In the genomic region with DNA sequence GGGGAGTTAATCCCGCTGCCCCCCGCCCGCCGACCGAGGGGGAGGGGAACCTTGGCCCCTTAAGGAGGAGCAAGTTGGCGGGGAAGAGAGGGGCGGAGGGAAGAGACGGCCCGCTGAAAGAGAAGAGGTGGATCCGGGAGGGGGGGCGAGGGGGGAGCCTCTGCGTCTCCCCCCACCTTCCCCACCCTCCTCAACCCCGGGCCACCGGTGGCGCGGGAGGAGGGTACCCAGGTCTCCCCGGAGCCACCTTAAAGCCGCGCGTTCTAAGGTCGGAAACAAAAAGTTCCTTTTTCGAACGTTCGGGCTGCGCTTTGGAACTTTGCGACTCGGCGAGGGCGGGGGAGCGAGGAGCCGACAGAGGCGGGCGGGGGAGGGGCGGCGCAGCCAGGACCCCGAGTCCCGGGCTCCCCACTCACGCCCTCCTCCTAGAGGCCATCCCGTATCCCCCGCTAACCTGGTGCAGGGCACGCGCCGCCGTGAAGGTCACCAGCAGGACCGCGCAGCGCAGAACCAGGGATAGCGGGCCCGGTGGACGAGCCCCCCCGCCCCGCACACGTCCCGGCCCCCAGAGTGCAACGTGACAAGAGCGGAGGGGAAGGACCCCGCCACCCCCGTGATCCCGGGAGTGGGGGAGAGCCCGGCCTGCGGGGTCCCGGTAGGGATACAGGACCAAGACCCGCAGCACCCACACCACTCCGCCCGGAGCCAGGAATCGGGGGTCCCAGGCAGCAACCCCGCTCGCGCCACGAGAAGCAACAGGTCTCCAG, we compare ENCODE assay signal across 8 cellular contexts. TPM values are rescaled to one million over a fixed set of nuclear protein-coding genes. Genes with fewer than 3 reads are reported as not detected.
A peak's percentile ranks its signal among the peaks of the same experiment; 100 is the strongest.
DNase-seq lines count a peak whose midpoint lies in the region; ATAC-seq and TF ChIP-seq lines count a peak whose summit lies in the region.

No MANE protein-coding gene starts in this region.

- peaks cover 13% of the 10 kb centered on the region for H3K36me3 Mint-ChIP-seq in activated T-helper 2 cell treated with anti-CD3 and anti-CD28 coated beads, Interferon-gamma antibody, Interleukin-2, Interleukin-4, amounts not matched to agents 10 μg/mL and 5 μg/mL and 100 μg/mL, durations not matched to agents 14 hours and 24 hours and 36 hours (ENCODE audit: low read depth)
- H3K36me3 Mint-ChIP-seq in neural crest cell (ENCODE audit: low read depth): peaks cover 2% of the 10 kb centered on the region

- intact Hi-C loops in activated T-helper 2 cell treated with anti-CD3 and anti-CD28 coated beads, Interferon-gamma antibody, Interleukin-2, Interleukin-4, amounts not matched to agents 10 μg/mL and 5 μg/mL and 100 μg/mL, durations not matched to agents 14 hours and 24 hours and 36 hours (cut with micrococcal nuclease): loop anchor here (1.0 to 2.0 kb wide), 2 partner anchors 11 to 55 kb away; no protein-coding TSS in a partner anchor
- intact Hi-C loops in stomach (cut with DNase I; ENCODE audit: low total_unique reads): no loop called here

- TF ChIP-seq CTCF in fibroblast of villous mesenchyme (IDR thresholded peaks at IDR 0.05; ENCODE audit: insufficient read depth, low read depth, low read length) (no peak), neural crest cell (conservative IDR thresholded peaks at IDR 0.05) (no peak), stomach (IDR thresholded peaks at IDR 0.05) (no peak)

- H3K27me3 ChIP-seq in stomach: no peaks in the 10 kb centered on the region

- peak; percentile 32 for ATAC-seq in HG02840 (IDR thresholded peaks at IDR 0.05; ENCODE audit: low FRiP score, unreplicated experiment)

- H3K4me3 Mint-ChIP-seq in activated T-helper 2 cell treated with anti-CD3 and anti-CD28 coated beads, Interferon-gamma antibody, Interleukin-2, Interleukin-4, amounts not matched to agents 10 μg/mL and 5 μg/mL and 100 μg/mL, durations not matched to agents 14 hours and 24 hours and 36 hours (ENCODE audit: low read depth): peak overlapping the region; percentile 74
- H3K4me3 Mint-ChIP-seq in neural crest cell: peak overlapping the region; percentile 88

- DNase-seq in Daoy (ENCODE audit: low read depth): peak; percentile 68
- DNase-seq in activated T-helper 2 cell treated with anti-CD3 and anti-CD28 coated beads, Interferon-gamma antibody, Interleukin-2, Interleukin-4, amounts not matched to agents 10 μg/mL and 5 μg/mL and 100 μg/mL, durations not matched to agents 14 hours and 24 hours and 36 hours (ENCODE audit: low spot score): peak; percentile 69
- DNase-seq in fibroblast of villous mesenchyme (ENCODE audit: low read depth): peak; percentile 63
- peak; percentile 67 for DNase-seq in neural crest cell (ENCODE audit: low read depth, low spot score)
- DNase-seq in stomach: peak; percentile 79
- no peak for DNase-seq in NCI-H2107 (lab: John Stamatoyannopoulos, UW)

- TF ChIP-seq POLR2A in stomach (IDR thresholded peaks at IDR 0.05): no peak

- 0 to 1% (median 0%) methylated on average over 23 to 70 of the region's 70 CpGs for WGBS in stomach, 5 donors

- H3K27ac Mint-ChIP-seq in activated T-helper 2 cell treated with anti-CD3 and anti-CD28 coated beads, Interferon-gamma antibody, Interleukin-2, Interleukin-4, amounts not matched to agents 10 μg/mL and 5 μg/mL and 100 μg/mL, durations not matched to agents 14 hours and 24 hours and 36 hours: peak overlapping the region; percentile 62
- no peak overlapping the region for H3K27ac Mint-ChIP-seq in neural crest cell (ENCODE audit: unreplicated experiment)

- peak overlapping the region; percentile 90 for H3K4me3 ChIP-seq in fibroblast of villous mesenchyme (ENCODE audit: low read depth, low read length)
- peak overlapping the region; percentile 91 to 97 (median 92) for H3K4me3 ChIP-seq in stomach

- H3K9me3 Mint-ChIP-seq in activated T-helper 2 cell treated with anti-CD3 and anti-CD28 coated beads, Interferon-gamma antibody, Interleukin-2, Interleukin-4, amounts not matched to agents 10 μg/mL and 5 μg/mL and 100 μg/mL, durations not matched to agents 14 hours and 24 hours and 36 hours: no peaks in the 10 kb centered on the region
- H3K9me3 Mint-ChIP-seq in neural crest cell: no peaks in the 10 kb centered on the region

- TF ChIP-seq EP300 in stomach (IDR thresholded peaks at IDR 0.05): no peak

- peaks cover 7 to 11% (median 10%) of the 10 kb centered on the region in 4 donors for H3K36me3 ChIP-seq in stomach

- peaks cover 34 to 57% (median 53%) of the 10 kb centered on the region in 4 donors for H3K4me1 ChIP-seq in stomach

- no peaks in the 10 kb centered on the region for H3K9me3 ChIP-seq in stomach

- H3K27me3 Mint-ChIP-seq in activated T-helper 2 cell treated with anti-CD3 and anti-CD28 coated beads, Interferon-gamma antibody, Interleukin-2, Interleukin-4, amounts not matched to agents 10 μg/mL and 5 μg/mL and 100 μg/mL, durations not matched to agents 14 hours and 24 hours and 36 hours (ENCODE audit: low read depth): peaks cover 7% of the 10 kb centered on the region
- peaks cover 7% of the 10 kb centered on the region for H3K27me3 Mint-ChIP-seq in neural crest cell (ENCODE audit: low read depth)

- H3K27ac ChIP-seq in stomach: peak overlapping the region; percentile 99 to 100 (median 99)

- H3K4me1 Mint-ChIP-seq in activated T-helper 2 cell treated with anti-CD3 and anti-CD28 coated beads, Interferon-gamma antibody, Interleukin-2, Interleukin-4, amounts not matched to agents 10 μg/mL and 5 μg/mL and 100 μg/mL, durations not matched to agents 14 hours and 24 hours and 36 hours (ENCODE audit: low read depth): peaks cover 18% of the 10 kb centered on the region
- H3K4me1 Mint-ChIP-seq in neural crest cell: peaks cover 35% of the 10 kb centered on the region

TF ChIP-seq in PFSK-1, 5 proteins besides CTCF, POLR2A, EP300 and RAD21 (continues in another document):
- no peak for TF ChIP-seq FOXP2 (optimal IDR thresholded peaks at IDR 0.05; ENCODE audit: borderline replicate concordance, extremely low read depth, extremely low read length, insufficient read depth)
- peak; percentile 59; the same call in 1 of the 2 replicates for TF ChIP-seq TAF1 (IDR thresholded peaks at IDR 0.05; ENCODE audit: borderline replicate concordance, insufficient read depth, low read length)
- peak; percentile 63 for TF ChIP-seq POLR2AphosphoS5 (IDR thresholded peaks at IDR 0.05; ENCODE audit: low read depth, low read length)
- 0 out of 2 replicates have a peak, but pooled peaks have one; percentile 18 for TF ChIP-seq SIN3A (IDR thresholded peaks at IDR 0.05; ENCODE audit: borderline replicate concordance, insufficient read depth, low read length)

RNA-seq across cellular contexts. Expression of gene ERF, which starts 0.7 kb away (rescaled TPM):
- 23.8 and 30.8 TPM in 2 replicates for total RNA-seq in Daoy (2014; rRNA removed; shearing (Covaris generic))
- polyA plus RNA-seq in PFSK-1 (2012; ENCODE audit: insufficient read length, low read depth): 157 TPM
- total RNA-seq in activated T-helper 2 cell treated with anti-CD3 and anti-CD28 coated beads, Interferon-gamma antibody, Interleukin-2, Interleukin-4, amounts not matched to agents 10 μg/mL and 5 μg/mL and 100 μg/mL, durations not matched to agents 14 hours and 24 hours and 36 hours: 58.4 and 59.1 TPM in 2 replicates
- total RNA-seq in fibroblast of villous mesenchyme: 27.6 and 32.5 TPM in 2 replicates
- total RNA-seq in neural crest cell: 102 and 105 TPM in 2 replicates
- 100 to 1,000 TPM in 1 of 5 donors, 10 to 100 TPM in 4; 11.6 to 118 (median 40.6) TPM for total RNA-seq in stomach
- 10 to 100 TPM; 12.9 to 36.5 (median 16.3) TPM for polyA plus RNA-seq in stomach

RNA-seq across cellular contexts. Expression of gene GSK3A, which starts 11.9 kb away (rescaled TPM):
- 31.1 and 44.7 TPM in 2 replicates for total RNA-seq in Daoy (2014; rRNA removed; shearing (Covaris generic))
- polyA plus RNA-seq in PFSK-1 (2012; ENCODE audit: insufficient read length, low read depth): 129 TPM
- total RNA-seq in activated T-helper 2 cell treated with anti-CD3 and anti-CD28 coated beads, Interferon-gamma antibody, Interleukin-2, Interleukin-4, amounts not matched to agents 10 μg/mL and 5 μg/mL and 100 μg/mL, durations not matched to agents 14 hours and 24 hours and 36 hours: 48.0 and 52.4 TPM in 2 replicates
- total RNA-seq in fibroblast of villous mesenchyme (16.8 and 21.2 TPM in 2 replicates), neural crest cell (66.1 and 68.0 TPM in 2 replicates), stomach (10 to 100 TPM in 4 of 5 donors, 1 to 10 TPM in 1; 5.8 to 77.2 (median 22.6) TPM)
- polyA plus RNA-seq in stomach: 10 to 100 TPM; 25.5 to 40.8 (median 35.0) TPM

RNA-seq across cellular contexts. Expression of gene CIC, which starts 14.8 kb away (rescaled TPM):
- total RNA-seq in Daoy (2014; rRNA removed; shearing (Covaris generic)): 8.1 and 17.4 TPM in 2 replicates
- polyA plus RNA-seq in PFSK-1 (2012; ENCODE audit: insufficient read length, low read depth): 81.2 TPM
- 68.3 and 69.3 TPM in 2 replicates for total RNA-seq in activated T-helper 2 cell treated with anti-CD3 and anti-CD28 coated beads, Interferon-gamma antibody, Interleukin-2, Interleukin-4, amounts not matched to agents 10 μg/mL and 5 μg/mL and 100 μg/mL, durations not matched to agents 14 hours and 24 hours and 36 hours
- total RNA-seq in fibroblast of villous mesenchyme: 23.7 and 26.7 TPM in 2 replicates
- total RNA-seq in neural crest cell: 91.6 and 93.4 TPM in 2 replicates
- total RNA-seq in stomach: 10 to 100 TPM; 19.8 to 60.3 (median 39.1) TPM
- 10 to 100 TPM; 15.4 to 31.8 (median 21.5) TPM for polyA plus RNA-seq in stomach

RNA-seq across cellular contexts. Expression of gene ZNF526, which starts 34.2 kb away (rescaled TPM):
- 4.3 and 9.1 TPM in 2 replicates for total RNA-seq in Daoy (2014; rRNA removed; shearing (Covaris generic))
- 27.8 TPM for polyA plus RNA-seq in PFSK-1 (2012; ENCODE audit: insufficient read length, low read depth)
- total RNA-seq in activated T-helper 2 cell treated with anti-CD3 and anti-CD28 coated beads, Interferon-gamma antibody, Interleukin-2, Interleukin-4, amounts not matched to agents 10 μg/mL and 5 μg/mL and 100 μg/mL, durations not matched to agents 14 hours and 24 hours and 36 hours: 17.3 and 18.4 TPM in 2 replicates
- total RNA-seq in fibroblast of villous mesenchyme (14.8 and 20.3 TPM in 2 replicates), neural crest cell (18.4 and 24.2 TPM in 2 replicates), stomach (10 to 100 TPM in 2 of 5 donors, 1 to 10 TPM in 3; 4.7 to 12.0 (median 6.8) TPM)
- 1 to 10 TPM; 2.4 to 3.7 (median 3.2) TPM for polyA plus RNA-seq in stomach

RNA-seq across cellular contexts. Expression of gene DEDD2, which starts 36.8 kb away (rescaled TPM):
- 33.7 and 39.0 TPM in 2 replicates for total RNA-seq in Daoy (2014; rRNA removed; shearing (Covaris generic))
- polyA plus RNA-seq in PFSK-1 (2012; ENCODE audit: insufficient read length, low read depth): 25.0 TPM
- 32.1 and 33.6 TPM in 2 replicates for total RNA-seq in activated T-helper 2 cell treated with anti-CD3 and anti-CD28 coated beads, Interferon-gamma antibody, Interleukin-2, Interleukin-4, amounts not matched to agents 10 μg/mL and 5 μg/mL and 100 μg/mL, durations not matched to agents 14 hours and 24 hours and 36 hours
- total RNA-seq in fibroblast of villous mesenchyme: 14.8 and 15.1 TPM in 2 replicates
- 20.6 and 21.5 TPM in 2 replicates for total RNA-seq in neural crest cell
- total RNA-seq in stomach: 100 to 1,000 TPM in 1 of 5 donors, 10 to 100 TPM in 4; 16.7 to 195 (median 43.8) TPM
- polyA plus RNA-seq in stomach: 10 to 100 TPM; 20.8 to 35.9 (median 22.0) TPM
